Comparison of ENCODE assay signal across 17 cellular contexts in genomic region chrX:27599928-27600327, GRCh38. TPM values are rescaled to one million over a fixed set of nuclear protein-coding genes. Genes with fewer than 3 reads are reported as not detected.
A peak's percentile ranks its signal among the peaks of the same experiment; 100 is the strongest.
DNase-seq lines count a peak whose midpoint lies in the region; ATAC-seq and TF ChIP-seq lines count a peak whose summit lies in the region.
"Had no signal": no experiment of that assay in that cellular context is flagged by ENCODE, and none has a peak within 500 bp of the region (broad histone marks: within the 10 kb centered on the region; RNA-seq: fewer than 3 reads in every experiment).

No MANE protein-coding gene starts in this region.

- CTCF ChIA-PET in Calu3 (lab: Charles Lee) = no interaction called here

- H3K27ac Mint-ChIP-seq in Calu3 (ENCODE audit: unreplicated experiment) (peak overlapping the region; percentile 98), chondrocyte (ENCODE audit: unreplicated experiment) (no peak overlapping the region)
- H3K27ac Mint-ChIP-seq: activated CD4-positive, alpha-beta T cell treated with anti-CD3 and anti-CD28 coated beads, Interleukin-2, amount 10 ng/mL, durations not matched to agents 24 days and 14 days; activated T-cell treated with anti-CD3 and anti-CD28 coated beads, Interleukin-2, amount 50 U/mL, for 72 hours; naive thymus-derived CD8-positive, alpha-beta T cell; stimulated activated naive CD8-positive, alpha-beta T cell treated with anti-CD3 and anti-CD28 coated beads, Interleukin-15, Interleukin-2, amounts not matched to agents 100 ng/mL and 50 ng/mL, for 24 hours had no signal

- peaks cover 5% of the 10 kb centered on the region for H3K36me3 Mint-ChIP-seq in Calu3 (ENCODE audit: insufficient read depth, unreplicated experiment)
- H3K36me3 Mint-ChIP-seq in chondrocyte (ENCODE audit: low read depth) = no peaks in the 10 kb centered on the region
- H3K36me3 Mint-ChIP-seq: naive thymus-derived CD8-positive, alpha-beta T cell had no signal

- intact Hi-C loops in Calu3 (cut with micrococcal nuclease; ENCODE audit: unreplicated experiment) = loop anchor here (2.0 to 5.0 kb wide), 5 partner anchors 15 to 153 kb away; no protein-coding TSS in a partner anchor

- H3K9me3 Mint-ChIP-seq in Calu3 (ENCODE audit: low read depth, unreplicated experiment) (no peaks in the 10 kb centered on the region), chondrocyte (ENCODE audit: low read depth) (no peaks in the 10 kb centered on the region)
- H3K9me3 Mint-ChIP-seq: activated CD4-positive, alpha-beta T cell treated with anti-CD3 and anti-CD28 coated beads, Interleukin-2, amount 10 ng/mL, durations not matched to agents 24 days and 14 days; activated T-cell treated with anti-CD3 and anti-CD28 coated beads, Interleukin-2, amount 50 U/mL, for 72 hours; naive thymus-derived CD8-positive, alpha-beta T cell had no signal

- no peaks in the 10 kb centered on the region for H3K27me3 Mint-ChIP-seq in Calu3 (ENCODE audit: unreplicated experiment)
- H3K27me3 Mint-ChIP-seq in chondrocyte (ENCODE audit: low read depth) = no peaks in the 10 kb centered on the region
- H3K27me3 Mint-ChIP-seq: activated CD4-positive, alpha-beta T cell treated with anti-CD3 and anti-CD28 coated beads, Interleukin-2, amount 10 ng/mL, durations not matched to agents 24 days and 14 days; naive thymus-derived CD8-positive, alpha-beta T cell; stimulated activated naive CD8-positive, alpha-beta T cell treated with anti-CD3 and anti-CD28 coated beads, Interleukin-15, Interleukin-2, amounts not matched to agents 100 ng/mL and 50 ng/mL, for 24 hours had no signal

- H3K4me1 Mint-ChIP-seq in Calu3 (ENCODE audit: low read depth, unreplicated experiment) (peaks cover 28% of the 10 kb centered on the region), chondrocyte (ENCODE audit: low read depth) (no peaks in the 10 kb centered on the region)
- H3K4me1 Mint-ChIP-seq: activated CD4-positive, alpha-beta T cell treated with anti-CD3 and anti-CD28 coated beads, Interleukin-2, amount 10 ng/mL, durations not matched to agents 24 days and 14 days; naive thymus-derived CD8-positive, alpha-beta T cell had no signal

- ATAC-seq in HG02970 (IDR thresholded peaks at IDR 0.05; ENCODE audit: low FRiP score, unreplicated experiment) = no peak
- no peak for ATAC-seq in HG02852 (IDR thresholded peaks at IDR 0.05; ENCODE audit: unreplicated experiment)
- ATAC-seq: activated T-cell treated with anti-CD3 and anti-CD28 coated beads, Interleukin-2, amount 50 U/mL, for 72 hours; heart left ventricle; left ventricle myocardium superior; naive thymus-derived CD8-positive, alpha-beta T cell; sciatic nerve had no signal

- TF ChIP-seq CTCF in Calu3 (IDR thresholded peaks at IDR 0.05; ENCODE audit: unreplicated experiment) = no peak
- TF ChIP-seq CTCF in chondrocyte (IDR thresholded peaks at IDR 0.05) = peak; percentile 51

- H3K4me3 Mint-ChIP-seq in Calu3 (ENCODE audit: low read depth, unreplicated experiment) (peak overlapping the region; percentile 36), chondrocyte (ENCODE audit: unreplicated experiment) (no peak overlapping the region)
- H3K4me3 Mint-ChIP-seq: activated CD4-positive, alpha-beta T cell treated with anti-CD3 and anti-CD28 coated beads, Interleukin-2, amount 10 ng/mL, durations not matched to agents 24 days and 14 days; activated T-cell treated with anti-CD3 and anti-CD28 coated beads, Interleukin-2, amount 50 U/mL, for 72 hours; naive thymus-derived CD8-positive, alpha-beta T cell; stimulated activated naive CD8-positive, alpha-beta T cell treated with anti-CD3 and anti-CD28 coated beads, Interleukin-15, Interleukin-2, amounts not matched to agents 100 ng/mL and 50 ng/mL, for 24 hours had no signal

- DNase-seq in Calu3 (no peak), NCI-H460 (ENCODE audit: extremely low read depth, low read depth) (peak; percentile 16), chondrocyte (ENCODE audit: low spot score) (no peak), kidney tubule cell (ENCODE audit: low spot score) (peak; percentile 47), DMS 273 (lab: John Stamatoyannopoulos, UW; ENCODE audit: unreplicated experiment) (no peak), SK-N-DZ (ENCODE audit: low spot score) (no peak)
- DNase-seq: activated CD4-positive, alpha-beta T cell treated with anti-CD3 and anti-CD28 coated beads, Interleukin-2, amount 10 ng/mL, durations not matched to agents 24 days and 14 days; activated T-cell treated with anti-CD3 and anti-CD28 coated beads, Interleukin-2, amount 50 U/mL, for 72 hours; BE2C; heart left ventricle; left ventricle myocardium superior; naive thymus-derived CD8-positive, alpha-beta T cell; T-helper 2 cell had no signal

- no TSS peak for BruUV-seq in Calu3 (replicated peaks; lab: Mats Ljungman, UMichigan)

RNA-seq across cellular contexts. Expression of gene DCAF8L2, which starts 9.8 kb away (rescaled TPM):
- total RNA-seq in Calu3 (2022) = not detected in 2 replicates
- not detected in 2 replicates for total RNA-seq in NCI-H460 (2014; rRNA removed; shearing (Covaris generic))
- not detected in 2 replicates for polyA plus RNA-seq in NCI-H460 (2014; cell fraction: nucleus; rRNA removed)
- not detected in 3 replicates for total RNA-seq in chondrocyte
- polyA plus RNA-seq in SK-N-DZ (2014; cell fraction: cytosol; rRNA removed) = not detected in 2 replicates
- not detected in 2 replicates for polyA plus RNA-seq in SK-N-DZ (2014; cell fraction: nucleus; rRNA removed)
- total RNA-seq: activated CD4-positive, alpha-beta T cell treated with anti-CD3 and anti-CD28 coated beads, Interleukin-2, amount 10 ng/mL, durations not matched to agents 24 days and 14 days; activated T-cell treated with anti-CD3 and anti-CD28 coated beads, Interleukin-2, amount 50 U/mL, for 72 hours; heart left ventricle; left ventricle myocardium superior; naive thymus-derived CD8-positive, alpha-beta T cell; sciatic nerve had no signal
- polyA plus RNA-seq: heart left ventricle; naive thymus-derived CD8-positive, alpha-beta T cell had no signal

Comparison
In these comparisons a context has a peak if more than half of its experiments do, and no peak if none do; other contexts are left out.
1. DNase-seq: peak in NCI-H460 (single experiment) and kidney tubule cell (single experiment); none in Calu3 (single experiment), chondrocyte (single experiment), DMS 273 (single experiment) and SK-N-DZ (single experiment).